ENCODE assay signal across 21 cellular contexts in the genomic region with DNA sequence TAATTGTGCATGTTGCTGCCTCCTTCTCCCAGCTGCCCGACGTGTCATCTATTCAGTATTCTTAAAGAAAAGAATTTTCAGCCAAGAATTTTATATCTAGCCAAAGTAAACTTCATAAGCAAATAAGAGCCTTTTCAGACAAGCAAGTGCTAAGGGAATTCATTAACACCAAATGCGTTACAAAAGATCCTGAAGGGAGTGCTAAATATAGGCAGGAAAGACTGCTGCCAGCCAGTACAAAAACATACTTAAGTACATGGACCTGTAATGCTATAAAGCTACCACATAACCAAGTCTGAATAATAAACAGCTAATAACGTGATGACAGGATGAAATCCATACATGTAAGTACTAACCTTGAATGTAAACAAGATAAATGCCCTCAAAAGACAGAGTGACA.
DNase-seq lines count a peak whose midpoint lies in the region; ATAC-seq, FAIRE-seq and TF ChIP-seq lines count a peak whose summit lies in the region.
"Had no signal": no experiment of that assay in that cellular context is flagged by ENCODE, and none has a peak within 500 bp of the region (broad histone marks: within the 10 kb centered on the region; RNA-seq: fewer than 3 reads in every experiment).

No MANE protein-coding gene starts in this region.

- dilution Hi-C loops in endothelial cell of umbilical vein (cut with MboI; ENCODE audit: extremely low pct_ligation_motif_present, low sequenced_read_pairs), result no loop called here

- no peaks in the 10 kb centered on the region for H3K79me2 ChIP-seq in endothelial cell of umbilical vein (ENCODE audit: control insufficient read depth, insufficient read depth, low read length)

- CTCF ChIA-PET in endothelial cell of umbilical vein (lab: Charles Lee), result no interaction called here

- no peaks in the 10 kb centered on the region for H3K9me3 ChIP-seq in endothelial cell of umbilical vein (replicated peaks; ENCODE audit: control insufficient read depth, insufficient read depth, low read length)
- peaks cover 13% of the 10 kb centered on the region for H3K9me3 ChIP-seq in lower lobe of right lung
- no peaks in the 10 kb centered on the region for H3K9me3 ChIP-seq in upper lobe of right lung
- H3K9me3 ChIP-seq: A549 had no signal

- no peak for TF ChIP-seq POLR2A in endothelial cell of umbilical vein (IDR thresholded peaks at IDR 0.05; ENCODE audit: low read depth, low read length)

- no peak overlapping the region for H3K4me2 ChIP-seq in endothelial cell of umbilical vein (ENCODE audit: insufficient read depth, low read length)
- H3K4me2 ChIP-seq: A549; BLaER1 treated with 17β-estradiol and CSF1 and Interleukin-3, amounts not matched to agents 10 nM and 100 nM had no signal

- ATAC-seq in lower lobe of right lung (peak; percentile 73 to 87), upper lobe of right lung (peak; percentile 73)
- no peak for ATAC-seq in stimulated activated naive B cell treated with anti-CD40 and anti-IgM and Interleukin-4, amounts not matched to agents 10 μg/mL and 1 μg/mL and 100 μg/mL, for 72 hours (replicated peaks)
- ATAC-seq: A549; CD8-positive, alpha-beta T cell had no signal

- no peak overlapping the region for H2AFZ ChIP-seq in endothelial cell of umbilical vein (ENCODE audit: low read depth, low read length)

- peaks cover 15 to 23% of the 10 kb centered on the region in 2 donors for H3K9me3 Mint-ChIP-seq in stimulated activated naive B cell treated with anti-CD40 and anti-IgM and Interleukin-4, amounts not matched to agents 10 μg/mL and 1 μg/mL and 100 μg/mL, for 72 hours

- POLR2A ChIA-PET in endothelial cell of umbilical vein (lab: Charles Lee), result no interaction called here

- no peaks in the 10 kb centered on the region for H4K20me1 ChIP-seq in endothelial cell of umbilical vein (replicated peaks; ENCODE audit: control insufficient read depth, extremely low read depth, insufficient read depth, low read length)
- H4K20me1 ChIP-seq: BLaER1 treated with 17β-estradiol and CSF1 and Interleukin-3, amounts not matched to agents 10 nM and 100 nM had no signal

- H3K4me1 ChIP-seq in endothelial cell of umbilical vein (ENCODE audit: control insufficient read depth, extremely low read depth, insufficient read depth, low read length) (no peaks in the 10 kb centered on the region), lower lobe of right lung (no peaks in the 10 kb centered on the region), upper lobe of right lung (no peaks in the 10 kb centered on the region)
- H3K4me1 ChIP-seq: A549; BLaER1 treated with 17β-estradiol and CSF1 and Interleukin-3, amounts not matched to agents 10 nM and 100 nM; Caco-2 had no signal

- H3K27ac ChIP-seq in endothelial cell of umbilical vein (ENCODE audit: insufficient read depth, low read depth, low read length) (no peak overlapping the region), lower lobe of right lung (no peak overlapping the region), upper lobe of right lung (no peak overlapping the region)
- H3K27ac ChIP-seq: 22Rv1; A549; BLaER1 treated with 17β-estradiol and CSF1 and Interleukin-3, amounts not matched to agents 10 nM and 100 nM; C4-2B had no signal

- no TSS peak for BruUV-seq in endothelial cell of umbilical vein (replicated peaks; lab: Mats Ljungman, UMichigan)

- no peaks in the 10 kb centered on the region for H3K9me1 ChIP-seq in endothelial cell of umbilical vein (replicated peaks; ENCODE audit: control insufficient read depth, extremely low read depth, insufficient read depth, low read length)

- FAIRE-seq in endothelial cell of umbilical vein (lab: Jason Lieb, UNC), result peak; percentile 62
- FAIRE-seq: A549, D721Med, G401.6, GM12891, GM19239 had no signal

- intact Hi-C loops in endothelial cell of umbilical vein (cut with micrococcal nuclease) (no loop called here), lower lobe of right lung (cut with DNase I) (no loop called here), upper lobe of right lung (cut with DNase I) (no loop called here)

- H3K27me3 ChIP-seq in endothelial cell of umbilical vein (ENCODE audit: control insufficient read depth in 2 of 2, insufficient read depth in 2 of 2, low read length in 2 of 2) (no peaks in the 10 kb centered on the region), lower lobe of right lung (ENCODE audit: low read depth) (no peaks in the 10 kb centered on the region), upper lobe of right lung (no peaks in the 10 kb centered on the region)
- H3K27me3 ChIP-seq: BLaER1 treated with 17β-estradiol and CSF1 and Interleukin-3, amounts not matched to agents 10 nM and 100 nM had no signal

- no peaks in the 10 kb centered on the region for H3K4me1 Mint-ChIP-seq in stimulated activated naive B cell treated with anti-CD40 and anti-IgM and Interleukin-4, amounts not matched to agents 10 μg/mL and 1 μg/mL and 100 μg/mL, for 72 hours
- H3K4me1 Mint-ChIP-seq: B cell had no signal

- no peak overlapping the region for H3K27ac Mint-ChIP-seq in stimulated activated naive B cell treated with anti-CD40 and anti-IgM and Interleukin-4, amounts not matched to agents 10 μg/mL and 1 μg/mL and 100 μg/mL, for 72 hours
- H3K27ac Mint-ChIP-seq: B cell; CD4-positive, alpha-beta T cell; CD8-positive, alpha-beta T cell had no signal

- DNase-seq in endothelial cell of umbilical vein (ENCODE audit: low read depth, low spot score), result no peak
- DNase-seq in lower lobe of right lung, result no peak
- no peak for DNase-seq in upper lobe of right lung
- no peak for DNase-seq in stimulated activated CD4-positive, alpha-beta T cell treated with anti-CD3 and anti-CD28 coated beads, Interleukin-2, amount 100 ng/mL, for 24 hours
- no peak for DNase-seq in stimulated activated naive B cell treated with anti-CD40 and anti-IgM and Interleukin-4, amounts not matched to agents 10 μg/mL and 1 μg/mL and 100 μg/mL, for 72 hours
- DNase-seq: AML-193; Caco-2; Calu3; CD4-positive, alpha-beta T cell; CD8-positive, alpha-beta T cell; DMS79 treated with DMSO at 0.1 percent for 48 hours; GF-D8 had no signal

- H3K9ac ChIP-seq in endothelial cell of umbilical vein (replicated peaks; ENCODE audit: extremely low read depth, insufficient read depth, low read length), result no peak overlapping the region
- H3K9ac ChIP-seq: BLaER1 treated with 17β-estradiol and CSF1 and Interleukin-3, amounts not matched to agents 10 nM and 100 nM had no signal

- H3K4me3 Mint-ChIP-seq in stimulated activated naive B cell treated with anti-CD40 and anti-IgM and Interleukin-4, amounts not matched to agents 10 μg/mL and 1 μg/mL and 100 μg/mL, for 72 hours, result no peak overlapping the region
- H3K4me3 Mint-ChIP-seq: B cell; CD4-positive, alpha-beta T cell; CD8-positive, alpha-beta T cell had no signal

- H3K36me3 Mint-ChIP-seq in stimulated activated naive B cell treated with anti-CD40 and anti-IgM and Interleukin-4, amounts not matched to agents 10 μg/mL and 1 μg/mL and 100 μg/mL, for 72 hours, result no peaks in the 10 kb centered on the region
- H3K36me3 Mint-ChIP-seq: CD8-positive, alpha-beta T cell had no signal

- no peak for TF ChIP-seq CTCF in endothelial cell of umbilical vein (IDR thresholded peaks at IDR 0.05; ENCODE audit: extremely low read depth in 1 of 2, insufficient read depth in 1 of 2, low read depth in 1 of 2, low read length in 2 of 2)
- no peak for TF ChIP-seq CTCF in lower lobe of right lung (IDR thresholded peaks at IDR 0.05)
- TF ChIP-seq CTCF in upper lobe of right lung (IDR thresholded peaks at IDR 0.05), result no peak

- H3K36me3 ChIP-seq in endothelial cell of umbilical vein (ENCODE audit: control insufficient read depth in 2 of 2, extremely low read depth in 1 of 2, insufficient read depth in 2 of 2, low read length in 2 of 2) (no peaks in the 10 kb centered on the region), lower lobe of right lung (no peaks in the 10 kb centered on the region), upper lobe of right lung (no peaks in the 10 kb centered on the region)
- H3K36me3 ChIP-seq: BLaER1 treated with 17β-estradiol and CSF1 and Interleukin-3, amounts not matched to agents 10 nM and 100 nM had no signal

- H3K27me3 Mint-ChIP-seq in stimulated activated naive B cell treated with anti-CD40 and anti-IgM and Interleukin-4, amounts not matched to agents 10 μg/mL and 1 μg/mL and 100 μg/mL, for 72 hours, result no peaks in the 10 kb centered on the region
- H3K27me3 Mint-ChIP-seq: B cell; CD4-positive, alpha-beta T cell had no signal

- no peak overlapping the region for H3K4me3 ChIP-seq in endothelial cell of umbilical vein (replicated peaks in 1 of 3; ENCODE audit: insufficient read depth in 1 of 3, low read depth in 1 of 3, low read length in 3 of 3)
- no peak overlapping the region for H3K4me3 ChIP-seq in lower lobe of right lung
- no peak overlapping the region for H3K4me3 ChIP-seq in upper lobe of right lung
- H3K4me3 ChIP-seq: A549; BLaER1 treated with 17β-estradiol and CSF1 and Interleukin-3, amounts not matched to agents 10 nM and 100 nM had no signal

TF ChIP-seq in endothelial cell of umbilical vein, 7 proteins besides CTCF, POLR2A, EP300 and RAD21:
- TF ChIP-seq JUN (IDR thresholded peaks at IDR 0.05; ENCODE audit: borderline replicate concordance, insufficient read depth, insufficient read length, low read depth) (no peak), MYC (IDR thresholded peaks at IDR 0.05; ENCODE audit: low read depth, low read length) (no peak), GATA2 (IDR thresholded peaks at IDR 0.05; ENCODE audit: insufficient read depth, insufficient read length, low read depth, low read length) (no peak), EZH2 (IDR thresholded peaks at IDR 0.05; ENCODE audit: borderline replicate concordance, low read depth, low read length, severe bottlenecking) (no peak), FOS (IDR thresholded peaks at IDR 0.05; ENCODE audit: borderline replicate concordance, insufficient read depth, low read length) (no peak), POLR2AphosphoS5 (IDR thresholded peaks at IDR 0.05; ENCODE audit: insufficient read depth, low read depth, low read length) (no peak)
- TF ChIP-seq, protein P1, sequence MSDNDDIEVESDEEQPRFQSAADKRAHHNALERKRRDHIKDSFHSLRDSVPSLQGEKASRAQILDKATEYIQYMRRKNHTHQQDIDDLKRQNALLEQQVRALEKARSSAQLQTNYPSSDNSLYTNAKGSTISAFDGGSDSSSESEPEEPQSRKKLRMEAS (IDR thresholded peaks at IDR 0.05; ENCODE audit: insufficient read depth, insufficient read length), result no peak

Comparison
In these comparisons a context has a peak if more than half of its experiments do, and no peak if none do; other contexts are left out.
1. ATAC-seq: peak in lower lobe of right lung (2 of 2) and upper lobe of right lung (single experiment); none in stimulated activated naive B cell treated with anti-CD40 and anti-IgM and Interleukin-4, amounts not matched to agents 10 μg/mL and 1 μg/mL and 100 μg/mL, for 72 hours (0 of 2).